24 cellular contexts compared by ENCODE assay signal in the genomic region with DNA sequence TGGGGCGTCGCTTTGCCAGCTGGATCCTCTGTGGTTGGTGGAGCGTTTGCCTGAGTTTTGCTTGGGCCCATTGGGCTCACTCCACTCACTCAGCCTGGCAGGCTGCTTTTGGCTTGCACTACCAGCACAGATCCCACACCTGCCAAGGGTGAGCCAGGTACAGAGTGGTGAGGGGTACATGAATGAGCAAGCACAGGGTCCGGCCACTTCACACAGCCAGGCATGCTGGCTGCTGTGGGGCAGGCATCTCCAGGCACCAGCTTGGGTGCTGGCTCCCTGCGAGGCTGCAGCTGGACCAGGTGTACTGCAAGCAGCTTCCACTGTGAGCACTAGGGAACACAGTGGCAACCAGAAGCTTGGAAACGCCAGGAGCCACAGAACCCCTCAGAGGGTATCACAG.
A peak's percentile ranks its signal among the peaks of the same experiment; 100 is the strongest.
DNase-seq lines count a peak whose midpoint lies in the region; ATAC-seq and TF ChIP-seq lines count a peak whose summit lies in the region.
"Had no signal": no experiment of that assay in that cellular context is flagged by ENCODE, and none has a peak within 500 bp of the region (broad histone marks: within the 10 kb centered on the region; RNA-seq: fewer than 3 reads in every experiment).

No MANE protein-coding gene starts in this region.

- H3K9me3 ChIP-seq in neuronal stem cell (replicated peaks in 1 of 2; ENCODE audit: control insufficient read depth in 2 of 2, insufficient read depth in 1 of 2, low read depth in 1 of 2, low read length in 2 of 2) (peaks cover 0 to 5% of the 10 kb centered on the region in 2 donors), sigmoid colon (no peaks in the 10 kb centered on the region)
- H3K9me3 ChIP-seq: BE2C had no signal

- peaks cover 5% of the 10 kb centered on the region for H3K27me3 Mint-ChIP-seq in GM23338 (ENCODE audit: insufficient read depth, low read depth, poor library complexity)
- no peaks in the 10 kb centered on the region for H3K27me3 Mint-ChIP-seq in immature natural killer cell (ENCODE audit: low read depth in 3 of 3)
- H3K27me3 Mint-ChIP-seq: CD4-positive, alpha-beta memory T cell; CD4-positive, CD25-positive, alpha-beta regulatory T cell; CD8-positive, alpha-beta memory T cell had no signal

- H3K4me3 ChIP-seq in GM23338 (no peak overlapping the region), neuronal stem cell (ENCODE audit: low read length in 2 of 2) (peak overlapping the region in 1 of 2 donors; percentile 52), sigmoid colon (no peak overlapping the region)
- H3K4me3 ChIP-seq: BLaER1, GM12878 had no signal

- peak overlapping the region; percentile 27 for H3K18ac ChIP-seq in neuronal stem cell (ENCODE audit: low read length)

- intact Hi-C loops in sigmoid colon (cut with DNase I) = no loop called here

- TF ChIP-seq POLR2A in sigmoid colon (IDR thresholded peaks at IDR 0.05) = no peak

- H3F3A ChIP-seq in GM23338 (replicated peaks; ENCODE audit: low read depth) = no peaks in the 10 kb centered on the region

- no peak overlapping the region for H4K8ac ChIP-seq in neuronal stem cell (ENCODE audit: low read depth, low read length)

- no peak overlapping the region for H3K4ac ChIP-seq in neuronal stem cell (ENCODE audit: low read length)

- H4K91ac ChIP-seq in neuronal stem cell (ENCODE audit: low read depth, low read length, poor library complexity) = no peak overlapping the region

- H3K36me3 Mint-ChIP-seq in GM23338 (ENCODE audit: low read depth) (peaks cover 27% of the 10 kb centered on the region), immature natural killer cell (peaks cover 4 to 50% (median 38%) of the 10 kb centered on the region in 3 donors)

- no peak overlapping the region for H3K4me2 ChIP-seq in GM23338
- no peak overlapping the region for H3K4me2 ChIP-seq in neuronal stem cell (ENCODE audit: insufficient read depth, low read length, poor library complexity, severe bottlenecking)
- H3K4me2 ChIP-seq: BLaER1 had no signal

- H2BK15ac ChIP-seq in neuronal stem cell (ENCODE audit: low read length) = no peak overlapping the region

- no peak overlapping the region for H2AFZ ChIP-seq in GM23338
- H2AFZ ChIP-seq in neuronal stem cell (ENCODE audit: low read length) = no peak overlapping the region

- no peaks in the 10 kb centered on the region for H4K20me1 ChIP-seq in GM23338 (replicated peaks; ENCODE audit: insufficient read depth)
- H4K20me1 ChIP-seq: BLaER1 had no signal

- ATAC-seq in GM23338 (peak; percentile 30; the same call in 1 of the 3 replicates), HG03025 (IDR thresholded peaks at IDR 0.05; ENCODE audit: low FRiP score, unreplicated experiment) (no peak)
- ATAC-seq: GM12878 had no signal

- no peak overlapping the region for H3K27ac ChIP-seq in GM23338 (ENCODE audit: low read depth)
- H3K27ac ChIP-seq in neuronal stem cell (replicated peaks; ENCODE audit: low read length) = no peak overlapping the region
- no peak overlapping the region for H3K27ac ChIP-seq in sigmoid colon
- H3K27ac ChIP-seq: BLaER1 had no signal

- no peak overlapping the region for H3K23ac ChIP-seq in neuronal stem cell (ENCODE audit: low read depth, low read length, poor library complexity)

- no peaks in the 10 kb centered on the region for H3K9me2 ChIP-seq in GM23338 (ENCODE audit: insufficient read depth)

- no peak overlapping the region for H2BK120ac ChIP-seq in neuronal stem cell (ENCODE audit: low read depth, low read length)

- no peak overlapping the region for H2BK12ac ChIP-seq in neuronal stem cell (ENCODE audit: low read length)

- no CpG with 5 or more reads among the region's 6 CpGs for WGBS in neuronal stem cell (ENCODE audit: extremely low coverage in 2 of 2, insufficient read length in 2 of 2, insufficient replicate concordance in 1 of 2), 2 donors
- 95 to 96% methylated on average over 6 of the region's 6 CpGs for WGBS in sigmoid colon, 2 donors

- TF ChIP-seq EP300 in sigmoid colon (IDR thresholded peaks at IDR 0.05) = no peak

- H3K27me3 ChIP-seq in GM23338 (ENCODE audit: insufficient read depth) (no peaks in the 10 kb centered on the region), neuronal stem cell (ENCODE audit: control insufficient read depth in 3 of 3, insufficient read depth in 3 of 3, low read depth in 1 of 3, low read length in 3 of 3) (no peaks in the 10 kb centered on the region), sigmoid colon (no peaks in the 10 kb centered on the region)
- H3K27me3 ChIP-seq: BE2C, BLaER1 had no signal

- no peak overlapping the region for H2BK5ac ChIP-seq in neuronal stem cell (ENCODE audit: low read length)

- no peak for TF ChIP-seq CTCF in GM23338 (conservative IDR thresholded peaks at IDR 0.05; ENCODE audit: low read depth in 2 of 2)
- no peak for TF ChIP-seq CTCF in sigmoid colon (IDR thresholded peaks at IDR 0.05)

- no peaks in the 10 kb centered on the region for H3K4me1 ChIP-seq in GM23338 (ENCODE audit: insufficient read depth)
- peaks cover 2 to 4% of the 10 kb centered on the region in 2 donors for H3K4me1 ChIP-seq in neuronal stem cell (ENCODE audit: control insufficient read depth in 2 of 2, insufficient read depth in 1 of 2, low read depth in 1 of 2, low read length in 2 of 2)
- no peaks in the 10 kb centered on the region for H3K4me1 ChIP-seq in sigmoid colon
- H3K4me1 ChIP-seq: BE2C, BLaER1 had no signal

- H3K9me3 Mint-ChIP-seq in GM23338 = no peaks in the 10 kb centered on the region
- peaks cover 0 to 3% (median 0%) of the 10 kb centered on the region in 6 donors for H3K9me3 Mint-ChIP-seq in immature natural killer cell
- H3K9me3 Mint-ChIP-seq: CD8-positive, alpha-beta memory T cell had no signal

- no peak overlapping the region for H3K14ac ChIP-seq in neuronal stem cell (ENCODE audit: low read length)

- H2AK5ac ChIP-seq in neuronal stem cell (ENCODE audit: low read depth, low read length) = no peak overlapping the region

- peaks cover 7% of the 10 kb centered on the region; the same call in 1 of the 2 replicates for H3K36me3 ChIP-seq in GM23338 (ENCODE audit: insufficient read depth)
- peaks cover 7 to 29% of the 10 kb centered on the region in 2 donors for H3K36me3 ChIP-seq in neuronal stem cell (replicated peaks in 1 of 2; ENCODE audit: control insufficient read depth in 2 of 2, insufficient read depth in 2 of 2, low read length in 2 of 2)
- H3K36me3 ChIP-seq in sigmoid colon = no peaks in the 10 kb centered on the region
- H3K36me3 ChIP-seq: BE2C had no signal

- H3K9ac ChIP-seq in neuronal stem cell (ENCODE audit: low read depth, low read length, poor library complexity) = no peak overlapping the region
- H3K9ac ChIP-seq: BLaER1 had no signal

- H3K79me2 ChIP-seq in GM23338 (replicated peaks; ENCODE audit: insufficient read depth) = no peaks in the 10 kb centered on the region

- H3K4me3 Mint-ChIP-seq in GM23338 (no peak overlapping the region), immature natural killer cell (no peak overlapping the region)
- H3K4me3 Mint-ChIP-seq: CD14-positive monocyte; CD4-positive, alpha-beta memory T cell; CD4-positive, CD25-positive, alpha-beta regulatory T cell; CD8-positive, alpha-beta memory T cell had no signal

- H3K4me1 Mint-ChIP-seq in GM23338 = no peaks in the 10 kb centered on the region; the same call in 2 of the 3 replicates
- H3K4me1 Mint-ChIP-seq in immature natural killer cell = peaks cover 7 to 13% of the 10 kb centered on the region in 2 donors
- H3K4me1 Mint-ChIP-seq: CD14-positive monocyte; CD4-positive, alpha-beta memory T cell; CD4-positive, CD25-positive, alpha-beta regulatory T cell had no signal

- peaks cover 4% of the 10 kb centered on the region for H3K79me1 ChIP-seq in neuronal stem cell (ENCODE audit: low read depth, low read length)

- DNase-seq in GM23338 (ENCODE audit: low spot score) = no peak
- no peak for DNase-seq in neuronal stem cell (ENCODE audit: low spot score)
- peak; percentile 52 for DNase-seq in sigmoid colon
- DNase-seq in immature natural killer cell = no peak
- no peak for DNase-seq in inferior parietal cortex (ENCODE audit: extremely low spot score)
- DNase-seq: 8988T; ACHN; BE2C; C1 segment of cervical spinal cord; CD4-positive, alpha-beta memory T cell; CD4-positive, CD25-positive, alpha-beta regulatory T cell; CD8-positive, alpha-beta memory T cell; COR-L47; DMS 273 treated with DMSO at 0.1 percent for 48 hours; DMS153; DMS53; DMS79; DND-41; EL; GDM1 had no signal

- H3K27ac Mint-ChIP-seq in GM23338 (no peak overlapping the region), immature natural killer cell (peak overlapping the region in 1 of 6 donors; percentile 31)
- H3K27ac Mint-ChIP-seq: CD14-positive monocyte; CD4-positive, CD25-positive, alpha-beta regulatory T cell; CD8-positive, alpha-beta memory T cell had no signal

TF ChIP-seq in GM23338, 12 proteins besides CTCF, POLR2A, EP300 and RAD21:
- TF ChIP-seq STAT1 (IDR thresholded peaks at IDR 0.05; ENCODE audit: unreplicated experiment) (no peak), EZH2 (IDR thresholded peaks at IDR 0.05; ENCODE audit: low read depth, unreplicated experiment) (no peak), ZNF114 (CRISPR knock-in tag; IDR thresholded peaks at IDR 0.05) (no peak)
- TF ChIP-seq, protein P1, sequence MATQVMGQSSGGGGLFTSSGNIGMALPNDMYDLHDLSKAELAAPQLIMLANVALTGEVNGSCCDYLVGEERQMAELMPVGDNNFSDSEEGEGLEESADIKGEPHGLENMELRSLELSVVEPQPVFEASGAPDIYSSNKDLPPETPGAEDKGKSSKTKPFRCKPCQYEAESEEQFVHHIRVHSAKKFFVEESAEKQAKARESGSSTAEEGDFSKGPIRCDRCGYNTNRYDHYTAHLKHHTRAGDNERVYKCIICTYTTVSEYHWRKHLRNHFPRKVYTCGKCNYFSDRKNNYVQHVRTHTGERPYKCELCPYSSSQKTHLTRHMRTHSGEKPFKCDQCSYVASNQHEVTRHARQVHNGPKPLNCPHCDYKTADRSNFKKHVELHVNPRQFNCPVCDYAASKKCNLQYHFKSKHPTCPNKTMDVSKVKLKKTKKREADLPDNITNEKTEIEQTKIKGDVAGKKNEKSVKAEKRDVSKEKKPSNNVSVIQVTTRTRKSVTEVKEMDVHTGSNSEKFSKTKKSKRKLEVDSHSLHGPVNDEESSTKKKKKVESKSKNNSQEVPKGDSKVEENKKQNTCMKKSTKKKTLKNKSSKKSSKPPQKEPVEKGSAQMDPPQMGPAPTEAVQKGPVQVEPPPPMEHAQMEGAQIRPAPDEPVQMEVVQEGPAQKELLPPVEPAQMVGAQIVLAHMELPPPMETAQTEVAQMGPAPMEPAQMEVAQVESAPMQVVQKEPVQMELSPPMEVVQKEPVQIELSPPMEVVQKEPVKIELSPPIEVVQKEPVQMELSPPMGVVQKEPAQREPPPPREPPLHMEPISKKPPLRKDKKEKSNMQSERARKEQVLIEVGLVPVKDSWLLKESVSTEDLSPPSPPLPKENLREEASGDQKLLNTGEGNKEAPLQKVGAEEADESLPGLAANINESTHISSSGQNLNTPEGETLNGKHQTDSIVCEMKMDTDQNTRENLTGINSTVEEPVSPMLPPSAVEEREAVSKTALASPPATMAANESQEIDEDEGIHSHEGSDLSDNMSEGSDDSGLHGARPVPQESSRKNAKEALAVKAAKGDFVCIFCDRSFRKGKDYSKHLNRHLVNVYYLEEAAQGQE (IDR thresholded peaks at IDR 0.05; ENCODE audit: unreplicated experiment) = no peak
